Comparison of ENCODE assay signal across 9 cellular contexts in genomic region chr17:3043737-3044365, GRCh38. TPM values are rescaled to one million over a fixed set of nuclear protein-coding genes. Genes with fewer than 3 reads are reported as not detected.
A peak's percentile ranks its signal among the peaks of the same experiment; 100 is the strongest.
DNase-seq lines count a peak whose midpoint lies in the region; ATAC-seq and TF ChIP-seq lines count a peak whose summit lies in the region.
"Had no signal": no experiment of that assay in that cellular context is flagged by ENCODE, and none has a peak within 500 bp of the region (broad histone marks: within the 10 kb centered on the region; RNA-seq: fewer than 3 reads in every experiment).

No MANE protein-coding gene starts in this region.

- DNase-seq in activated CD4-positive, alpha-beta T cell treated with anti-CD3 and anti-CD28 coated beads for 36 hours, result peak; percentile 57
- no peak for DNase-seq in activated CD4-positive, alpha-beta T cell treated with anti-CD3 and anti-CD28 coated beads, Interleukin-2, amount 50 U/mL, for 4 hours
- peak; percentile 39 for DNase-seq in activated CD8-positive, alpha-beta T cell treated with anti-CD3 and anti-CD28 coated beads for 36 hours
- DNase-seq in neural crest cell (ENCODE audit: low read depth, low spot score) (no peak), SK-N-DZ (ENCODE audit: low spot score) (no peak), T-cell (no peak)

- no peak for ATAC-seq in activated CD4-positive, alpha-beta T cell treated with anti-CD3 and anti-CD28 coated beads for 36 hours
- no peak for ATAC-seq in activated CD8-positive, alpha-beta T cell treated with anti-CD3 and anti-CD28 coated beads for 36 hours
- no peak for ATAC-seq in T-cell (replicated peaks in 1 of 4)
- ATAC-seq in GM18867 (IDR thresholded peaks at IDR 0.05; ENCODE audit: unreplicated experiment), result no peak

- H2AFZ ChIP-seq in KMS-11 (ENCODE audit: low read depth), result no peak overlapping the region

- peaks cover 9% of the 10 kb centered on the region for H3K9me3 Mint-ChIP-seq in activated CD4-positive, alpha-beta T cell treated with anti-CD3 and anti-CD28 coated beads for 36 hours (ENCODE audit: low read depth)
- H3K9me3 Mint-ChIP-seq in activated CD8-positive, alpha-beta T cell treated with anti-CD3 and anti-CD28 coated beads for 36 hours, result peaks cover 11% of the 10 kb centered on the region
- H3K9me3 Mint-ChIP-seq in neural crest cell, result peaks cover 4% of the 10 kb centered on the region
- H3K9me3 Mint-ChIP-seq in T-cell, result peaks cover 6 to 22% (median 7%) of the 10 kb centered on the region in 3 donors

- H4K20me1 ChIP-seq in KMS-11 (ENCODE audit: insufficient read depth), result no peaks in the 10 kb centered on the region

- no peak overlapping the region for H3K4me2 ChIP-seq in KMS-11

- no peak overlapping the region for H3K27ac ChIP-seq in KMS-11

- no peaks in the 10 kb centered on the region for H3K27me3 ChIP-seq in KMS-11 (ENCODE audit: insufficient read depth, low read depth)

- POLR2A ChIA-PET in activated CD4-positive, alpha-beta T cell treated with anti-CD3 and anti-CD28 coated beads for 36 hours (lab: Charles Lee), result no interaction called here
- POLR2A ChIA-PET in activated CD8-positive, alpha-beta T cell treated with anti-CD3 and anti-CD28 coated beads for 36 hours (lab: Charles Lee), result interaction anchor here (1.0 kb wide), 1 partner anchor 335 kb away, joined by 3 read pairs; no protein-coding TSS in a partner anchor
- POLR2A ChIA-PET in T-cell (lab: Charles Lee), result no interaction called here

- no peaks in the 10 kb centered on the region for H3K36me3 Mint-ChIP-seq in activated CD4-positive, alpha-beta T cell treated with anti-CD3 and anti-CD28 coated beads for 36 hours (ENCODE audit: low read depth)
- H3K36me3 Mint-ChIP-seq in activated CD8-positive, alpha-beta T cell treated with anti-CD3 and anti-CD28 coated beads for 36 hours (ENCODE audit: low read depth), result no peaks in the 10 kb centered on the region
- H3K36me3 Mint-ChIP-seq in neural crest cell (ENCODE audit: low read depth), result no peaks in the 10 kb centered on the region
- H3K36me3 Mint-ChIP-seq in T-cell, result peaks cover 4% of the 10 kb centered on the region

- no peak overlapping the region for H3K4me3 Mint-ChIP-seq in activated CD4-positive, alpha-beta T cell treated with anti-CD3 and anti-CD28 coated beads for 36 hours
- H3K4me3 Mint-ChIP-seq in activated CD8-positive, alpha-beta T cell treated with anti-CD3 and anti-CD28 coated beads for 36 hours, result no peak overlapping the region
- no peak overlapping the region for H3K4me3 Mint-ChIP-seq in neural crest cell
- no peak overlapping the region for H3K4me3 Mint-ChIP-seq in T-cell
- H3K4me3 Mint-ChIP-seq: central memory CD8-positive, alpha-beta T cell had no signal

- H3K9ac ChIP-seq in KMS-11, result no peak overlapping the region

- no peak overlapping the region for H3K27ac Mint-ChIP-seq in activated CD4-positive, alpha-beta T cell treated with anti-CD3 and anti-CD28 coated beads for 36 hours
- H3K27ac Mint-ChIP-seq in activated CD8-positive, alpha-beta T cell treated with anti-CD3 and anti-CD28 coated beads for 36 hours, result no peak overlapping the region
- H3K27ac Mint-ChIP-seq in neural crest cell (ENCODE audit: unreplicated experiment) (no peak overlapping the region), T-cell (no peak overlapping the region)

- TF ChIP-seq CTCF in KMS-11 (conservative IDR thresholded peaks at IDR 0.05; ENCODE audit: low read depth, low read length) (peak; percentile 43; the same call in 1 of the 2 replicates), neural crest cell (conservative IDR thresholded peaks at IDR 0.05) (peak; percentile 44)
- TF ChIP-seq CTCF in activated CD8-positive, alpha-beta T cell treated with anti-CD3 and anti-CD28 coated beads for 36 hours (IDR thresholded peaks at IDR 0.05), result peak; percentile 27

- H3K4me1 Mint-ChIP-seq in activated CD4-positive, alpha-beta T cell treated with anti-CD3 and anti-CD28 coated beads for 36 hours, result peaks cover 10% of the 10 kb centered on the region
- H3K4me1 Mint-ChIP-seq in activated CD8-positive, alpha-beta T cell treated with anti-CD3 and anti-CD28 coated beads for 36 hours (ENCODE audit: low read depth), result peaks cover 6% of the 10 kb centered on the region
- peaks cover 9% of the 10 kb centered on the region for H3K4me1 Mint-ChIP-seq in neural crest cell
- H3K4me1 Mint-ChIP-seq in T-cell, result peaks cover 7 to 20% (median 16%) of the 10 kb centered on the region in 3 donors

- no peaks in the 10 kb centered on the region for H3K79me2 ChIP-seq in KMS-11 (ENCODE audit: insufficient read depth, low read depth)

- H3K27me3 Mint-ChIP-seq in activated CD4-positive, alpha-beta T cell treated with anti-CD3 and anti-CD28 coated beads for 36 hours, result peaks cover 8% of the 10 kb centered on the region
- H3K27me3 Mint-ChIP-seq in activated CD8-positive, alpha-beta T cell treated with anti-CD3 and anti-CD28 coated beads for 36 hours, result peaks cover 9% of the 10 kb centered on the region
- H3K27me3 Mint-ChIP-seq in neural crest cell (ENCODE audit: low read depth) (peaks cover 50% of the 10 kb centered on the region), T-cell (peaks cover 6 to 13% of the 10 kb centered on the region in 2 donors)
- H3K27me3 Mint-ChIP-seq: central memory CD8-positive, alpha-beta T cell had no signal

- intact Hi-C loops in activated CD4-positive, alpha-beta T cell treated with anti-CD3 and anti-CD28 coated beads for 36 hours (cut with DNase I, micrococcal nuclease), result no loop called here
- intact Hi-C loops in activated CD8-positive, alpha-beta T cell treated with anti-CD3 and anti-CD28 coated beads for 36 hours (cut with micrococcal nuclease), result no loop called here

- CTCF ChIA-PET in activated CD4-positive, alpha-beta T cell treated with anti-CD3 and anti-CD28 coated beads for 36 hours (lab: Charles Lee), result interaction anchor here (1.1 to 1.8 kb wide), 2 partner anchors 12 to 448 kb away, joined by 3 to 6 read pairs; no protein-coding TSS in a partner anchor
- CTCF ChIA-PET in activated CD8-positive, alpha-beta T cell treated with anti-CD3 and anti-CD28 coated beads for 36 hours (lab: Charles Lee), result interaction anchor here (1.3 to 2.2 kb wide), 3 partner anchors 10 to 195 kb away, joined by 3 to 6 read pairs (median 6); no protein-coding TSS in a partner anchor
- CTCF ChIA-PET in T-cell (lab: Charles Lee), result no interaction called here

- H3K4me1 ChIP-seq in KMS-11 (ENCODE audit: low read depth, poor library complexity, severe bottlenecking), result no peaks in the 10 kb centered on the region

- H3K36me3 ChIP-seq in KMS-11 (ENCODE audit: insufficient read depth), result no peaks in the 10 kb centered on the region

- no peak overlapping the region for H3K4me3 ChIP-seq in KMS-11 (IDR thresholded peaks at IDR 0.05; ENCODE audit: insufficient read depth, low read depth, low read length)

RNA-seq across cellular contexts. Expression of gene OR1D5, which starts 19.6 kb away (rescaled TPM):
- total RNA-seq in activated CD4-positive, alpha-beta T cell treated with anti-CD3 and anti-CD28 coated beads for 36 hours, result not detected
- not detected for total RNA-seq in activated CD8-positive, alpha-beta T cell treated with anti-CD3 and anti-CD28 coated beads for 36 hours
- not detected in 2 replicates for total RNA-seq in neural crest cell
- polyA plus RNA-seq in SK-N-DZ (2014; cell fraction: cytosol; rRNA removed), result not detected in 2 replicates
- polyA plus RNA-seq in SK-N-DZ (2014; cell fraction: nucleus; rRNA removed), result not detected in 2 replicates
- total RNA-seq in T-cell, result not detected

Comparison
In these comparisons a context has a peak if more than half of its experiments do, and no peak if none do; other contexts are left out.
1. DNase-seq: peak in activated CD4-positive, alpha-beta T cell treated with anti-CD3 and anti-CD28 coated beads for 36 hours (single experiment) and activated CD8-positive, alpha-beta T cell treated with anti-CD3 and anti-CD28 coated beads for 36 hours (single experiment); none in activated CD4-positive, alpha-beta T cell treated with anti-CD3 and anti-CD28 coated beads, Interleukin-2, amount 50 U/mL, for 4 hours (0 of 2), neural crest cell (single experiment), SK-N-DZ (single experiment) and T-cell (0 of 34).
2. CTCF ChIA-PET loops: an anchor here in activated CD4-positive, alpha-beta T cell treated with anti-CD3 and anti-CD28 coated beads for 36 hours (1.1 to 1.8 kb wide) and activated CD8-positive, alpha-beta T cell treated with anti-CD3 and anti-CD28 coated beads for 36 hours (1.3 to 2.2 kb wide); none called in T-cell.
3. Peak in every context shown above with its lines, with median percentiles within 50 percentile points of each other: CTCF ChIP-seq.